In the genomic region with DNA sequence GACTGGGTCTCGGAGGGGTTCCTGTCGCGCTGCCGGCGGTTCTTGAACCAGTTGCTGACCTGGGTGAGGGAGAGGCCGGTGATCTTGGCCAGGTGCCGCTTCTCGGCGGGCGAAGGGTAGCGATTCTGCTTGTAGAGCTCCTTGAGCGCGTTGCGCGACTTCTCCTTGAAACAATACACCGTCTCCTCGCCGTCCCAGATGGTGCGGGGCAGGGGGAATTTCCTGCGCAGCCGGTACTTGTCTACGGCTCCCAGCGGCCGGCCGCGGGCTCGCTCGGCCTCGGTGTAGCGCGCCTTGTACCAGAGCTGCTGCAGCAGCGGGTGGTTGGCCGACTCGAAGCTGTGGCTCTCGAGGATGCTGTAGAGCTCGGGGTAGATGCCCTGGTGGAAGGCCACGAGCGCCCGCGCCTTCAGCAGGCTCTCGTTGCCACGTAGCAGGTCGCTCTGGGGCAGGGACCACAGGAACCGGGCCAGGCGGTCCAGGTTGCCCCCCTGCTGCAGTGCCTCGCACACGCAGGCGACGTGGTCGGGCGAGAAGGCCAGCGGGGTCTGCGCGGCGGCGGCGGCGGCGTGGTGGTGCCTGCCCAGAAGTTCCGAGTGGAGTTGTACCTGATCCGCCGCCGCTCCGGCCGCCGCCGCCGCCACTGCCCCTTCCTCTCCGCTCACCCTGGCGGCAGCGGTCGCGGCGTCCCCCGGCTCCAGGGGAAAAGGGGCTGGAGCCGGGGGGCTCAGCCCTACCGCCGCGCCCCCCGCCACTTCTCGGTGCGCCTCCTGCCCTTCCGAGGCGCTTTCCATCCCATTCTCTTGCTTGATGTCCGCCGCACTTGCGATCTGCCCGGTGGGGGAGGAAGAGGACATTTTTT, we compare ENCODE assay signal across 8 cellular contexts. TPM values are rescaled to one million over a fixed set of nuclear protein-coding genes. Genes with fewer than 3 reads are reported as not detected.
DNase-seq lines count a peak whose midpoint lies in the region; ATAC-seq and TF ChIP-seq lines count a peak whose summit lies in the region.

No MANE protein-coding gene starts in this region.

- 0 to 2% (median 1%) methylated on average over 33 to 88 of the region's 88 CpGs for whole genome bisulfite sequencing in adrenal gland, 4 donors

- POLR2A ChIA-PET in PC-9 (lab: Charles Lee; ENCODE audit: unreplicated experiment): interaction anchor here (0.5 to 0.8 kb wide), 10 partner anchors 13 to 841 kb away, joined by 3 to 12 read pairs (median 6); no protein-coding TSS in a partner anchor

- H3K4me1 ChIP-seq in PC-9 (replicated peaks; ENCODE audit: insufficient read depth): peaks cover 32% of the 10 kb centered on the region
- peaks cover 15 to 25% of the 10 kb centered on the region in 2 donors for H3K4me1 ChIP-seq in adrenal gland (replicated peaks in 1 of 2)

- intact Hi-C loops in PC-9 (cut with micrococcal nuclease; ENCODE audit: unreplicated experiment) (loop anchor here (1.0 to 5.0 kb wide), 9 partner anchors 11 to 529 kb away; a partner anchor contains a TSS), adrenal gland (cut with DNase I) (loop anchor here in 1 of 2 donors (10.0 kb wide), 1 partner anchor 141 kb away; no protein-coding TSS in a partner anchor)

- BruUV-seq in PC-9 (replicated peaks; lab: Mats Ljungman, UMichigan): no TSS peak

- no peaks in the 10 kb centered on the region for H3K9me3 ChIP-seq in PC-9 (ENCODE audit: insufficient read depth, low read depth)
- no peaks in the 10 kb centered on the region for H3K9me3 ChIP-seq in adrenal gland (replicated peaks in 1 of 3)

- H3K79me2 ChIP-seq in PC-9 (ENCODE audit: low read depth): peaks cover 63% of the 10 kb centered on the region

- CTCF ChIA-PET in PC-9 (lab: Charles Lee): interaction anchor here (0.6 to 0.9 kb wide), 4 partner anchors 52 to 380 kb away, joined by 3 to 10 read pairs (median 6); a partner anchor contains a TSS

- H3K36me3 ChIP-seq in PC-9 (ENCODE audit: low read depth) (peaks cover 18% of the 10 kb centered on the region), adrenal gland (replicated peaks in 1 of 2) (no peaks in the 10 kb centered on the region)

- no peak for TF ChIP-seq CTCF in PC-9 (conservative IDR thresholded peaks at IDR 0.05)
- TF ChIP-seq CTCF in adrenal gland (IDR thresholded peaks at IDR 0.05): no peak
- no peak for TF ChIP-seq CTCF in retinal pigment epithelial cell (conservative IDR thresholded peaks at IDR 0.05; ENCODE audit: low read depth, low read length)

- no peaks in the 10 kb centered on the region for H3K9me2 ChIP-seq in PC-9 (ENCODE audit: insufficient read depth)

- H3F3A ChIP-seq in PC-9 (ENCODE audit: insufficient read depth, low read depth): peaks cover 9% of the 10 kb centered on the region; the same call in 1 of the 2 replicates

- peak; percentile 41 for ATAC-seq in HG02973 (IDR thresholded peaks at IDR 0.05; ENCODE audit: unreplicated experiment)

- TF ChIP-seq POLR2A in adrenal gland (IDR thresholded peaks at IDR 0.05): no peak

- peak overlapping the region; percentile 84 for H3K4me2 ChIP-seq in PC-9

- H3K4me3 ChIP-seq in PC-9 (peak overlapping the region; percentile 78), adrenal gland (peak overlapping the region; percentile 70 to 86 (median 78)), retinal pigment epithelial cell (ENCODE audit: low read length) (peak overlapping the region; percentile 88)

- H3K27ac ChIP-seq in PC-9 (peak overlapping the region; percentile 80), adrenal gland (peak overlapping the region in 3 of 5 donors; percentile 50 to 66 (median 61))

- no peaks in the 10 kb centered on the region for H3K27me3 ChIP-seq in PC-9 (ENCODE audit: insufficient read depth, low read depth)
- no peaks in the 10 kb centered on the region for H3K27me3 ChIP-seq in adrenal gland

- DNase-seq in NCI-H82 (lab: John Stamatoyannopoulos, UW) (peak; percentile 64), NCI-H82 treated with DMSO at 0.1 percent for 48 hours (lab: John Stamatoyannopoulos, UW; ENCODE audit: unreplicated experiment) (no peak), PC-9 (peak; percentile 56 to 59), adrenal gland (peak; percentile 43 to 71 (median 54)), hepatic stellate cell (ENCODE audit: low spot score) (peak; percentile 55), retinal pigment epithelial cell (ENCODE audit: low read depth) (no peak), NCI-H1694 treated with DMSO at 0.1 percent for 48 hours (lab: John Stamatoyannopoulos, UW) (no peak)

- H2AFZ ChIP-seq in PC-9: peak overlapping the region; percentile 88

- H4K20me1 ChIP-seq in PC-9 (ENCODE audit: insufficient read depth): peaks cover 19% of the 10 kb centered on the region

RNA-seq across cellular contexts. Expression of a gene that starts 0.7 kb away (rescaled TPM):
- total RNA-seq in PC-9 (2021) (31.0 and 35.7 TPM in 2 replicates), adrenal gland (1 to 10 TPM in 7 of 8 donors, under 1 TPM in 1; 0.98 to 3.9 (median 3.2) TPM)
- 1 to 10 TPM in 1 of 3 donors, under 1 TPM in 2; 0.40 to 1.5 (median 0.64) TPM for polyA plus RNA-seq in adrenal gland

RNA-seq across cellular contexts. Expression of a gene that starts 11.1 kb away (rescaled TPM):
- total RNA-seq in PC-9 (2021) (79.7 and 93.3 TPM in 2 replicates), adrenal gland (10 to 100 TPM; 11.7 to 43.8 (median 29.0) TPM)
- 10 to 100 TPM; 16.3 to 42.4 (median 17.5) TPM for polyA plus RNA-seq in adrenal gland

Comparison
In these comparisons a context has a peak if more than half of its experiments do, and no peak if none do; other contexts are left out.
1. DNase-seq: peak in NCI-H82 (single experiment), PC-9 (2 of 2), adrenal gland (7 of 7) and hepatic stellate cell (single experiment); none in NCI-H82 treated with DMSO at 0.1 percent for 48 hours (single experiment), retinal pigment epithelial cell (single experiment) and NCI-H1694 treated with DMSO at 0.1 percent for 48 hours (single experiment).
2. Peak in every context shown above with its lines, with median percentiles within 50 percentile points of each other: H3K4me3 ChIP-seq.